Comparison of ENCODE assay signal across 8 cellular contexts in genomic region chr15:76335851-76336253, GRCh38. TPM values are rescaled to one million over a fixed set of nuclear protein-coding genes. Genes with fewer than 3 reads are reported as not detected.
DNase-seq lines count a peak whose midpoint lies in the region; ATAC-seq, FAIRE-seq and TF ChIP-seq lines count a peak whose summit lies in the region.

No MANE protein-coding gene starts in this region.

- POLR2A ChIA-PET in RWPE1 (lab: Yijun Ruan, JAX; ENCODE audit: low non-redundant PET): interaction anchor here (0.7 to 1.9 kb wide), 3 partner anchors 23 to 1207 kb away, joined by 4 to 9 read pairs (median 4); partner anchors contain the start of gene ETFA

- H3K4me1 ChIP-seq in cardiac muscle cell (ENCODE audit: low read depth): peaks cover 16% of the 10 kb centered on the region
- peaks cover 17% of the 10 kb centered on the region for H3K4me1 ChIP-seq in thymus (ENCODE audit: control insufficient read depth, insufficient read depth, low read length)

- peak overlapping the region; percentile 10 for H3K4me3 ChIP-seq in cardiac muscle cell
- peak overlapping the region; percentile 43 to 89 for H3K4me3 ChIP-seq in foreskin fibroblast (ENCODE audit: low read depth in 1 of 2, low read length in 2 of 2)
- peak overlapping the region; percentile 36 for H3K4me3 ChIP-seq in thymus (ENCODE audit: low read length)

- peaks cover 86% of the 10 kb centered on the region for H3K27me3 ChIP-seq in cardiac muscle cell
- peaks cover 81% of the 10 kb centered on the region for H3K27me3 ChIP-seq in thymus (ENCODE audit: control insufficient read depth, insufficient read depth)

- TF ChIP-seq POLR2A in GM12892 (IDR thresholded peaks at IDR 0.05; ENCODE audit: low read depth, low read length): no peak

- TF ChIP-seq CTCF in cardiac muscle cell (IDR thresholded peaks at IDR 0.05; ENCODE audit: low read depth, low read length): no peak
- TF ChIP-seq CTCF in RWPE1 (conservative IDR thresholded peaks at IDR 0.05; ENCODE audit: low read depth): no peak
- no peak for TF ChIP-seq CTCF in foreskin fibroblast (IDR thresholded peaks at IDR 0.05; ENCODE audit: low read depth, low read length)

- DNase-seq in cardiac muscle cell (ENCODE audit: low read depth in 1 of 2, low spot score in 1 of 2) (no peak), cardiac septum (ENCODE audit: low spot score) (no peak), RWPE1 (ENCODE audit: low spot score) (peak; percentile 48), foreskin fibroblast (peak; percentile 44 to 81), AML-193 (lab: John Stamatoyannopoulos, UW) (no peak), GM12892 (ENCODE audit: insufficient read length) (no peak)

- ATAC-seq in HG02973 (IDR thresholded peaks at IDR 0.05; ENCODE audit: unreplicated experiment): no peak

- 6% methylated on average over 11 of the region's 11 CpGs for WGBS in thymus

- H3K9me3 ChIP-seq in cardiac muscle cell (ENCODE audit: low read depth): no peaks in the 10 kb centered on the region
- no peaks in the 10 kb centered on the region for H3K9me3 ChIP-seq in thymus (ENCODE audit: control insufficient read depth)

- intact Hi-C loops in cardiac septum (cut with DNase I): no loop called here

- CTCF ChIA-PET in RWPE1 (lab: Yijun Ruan, JAX): interaction anchor here (0.6 to 1.0 kb wide), 4 partner anchors 11 to 698 kb away, joined by 3 to 4 read pairs (median 3); no protein-coding TSS in a partner anchor

- FAIRE-seq in GM12892 (lab: Jason Lieb, UNC): no peak

- no peak overlapping the region for H3K27ac ChIP-seq in cardiac muscle cell
- peak overlapping the region; percentile 86 for H3K27ac ChIP-seq in RWPE1
- H3K27ac ChIP-seq in thymus (ENCODE audit: low read depth): no peak overlapping the region

- no peaks in the 10 kb centered on the region for H3K36me3 ChIP-seq in cardiac muscle cell
- no peaks in the 10 kb centered on the region for H3K36me3 ChIP-seq in thymus (ENCODE audit: control insufficient read depth, insufficient read depth)

RNA-seq across cellular contexts. Expression of gene ISL2, which starts 0.7 kb away (rescaled TPM):
- total RNA-seq in cardiac muscle cell: not detected in 2 replicates
- polyA plus RNA-seq in cardiac muscle cell: not detected in 2 replicates
- total RNA-seq in cardiac septum: not detected
- 0.23 TPM for polyA plus RNA-seq in thymus
- polyA plus RNA-seq in GM12892 (2012; ENCODE audit: missing spikeins): 0.42 TPM

RNA-seq across cellular contexts. Expression of gene ETFA, which starts 24.6 kb away (rescaled TPM):
- total RNA-seq in cardiac muscle cell (117 and 152 TPM in 2 replicates), cardiac septum (351 TPM)
- polyA plus RNA-seq in cardiac muscle cell (282 and 303 TPM in 2 replicates), thymus (83.5 TPM)
- 284 TPM for polyA plus RNA-seq in GM12892 (2012; ENCODE audit: missing spikeins)

Comparison
In these comparisons a context has a peak if more than half of its experiments do, and no peak if none do; other contexts are left out.
1. DNase-seq: peak in RWPE1 (single experiment) and foreskin fibroblast (2 of 2); none in cardiac muscle cell (0 of 2), cardiac septum (single experiment), AML-193 (0 of 2) and GM12892 (single experiment).
2. H3K4me3 ChIP-seq: peak in every context shown above with its lines; median percentile 66 in foreskin fibroblast; 36 in thymus; 10 in cardiac muscle cell.